In the genomic region with DNA sequence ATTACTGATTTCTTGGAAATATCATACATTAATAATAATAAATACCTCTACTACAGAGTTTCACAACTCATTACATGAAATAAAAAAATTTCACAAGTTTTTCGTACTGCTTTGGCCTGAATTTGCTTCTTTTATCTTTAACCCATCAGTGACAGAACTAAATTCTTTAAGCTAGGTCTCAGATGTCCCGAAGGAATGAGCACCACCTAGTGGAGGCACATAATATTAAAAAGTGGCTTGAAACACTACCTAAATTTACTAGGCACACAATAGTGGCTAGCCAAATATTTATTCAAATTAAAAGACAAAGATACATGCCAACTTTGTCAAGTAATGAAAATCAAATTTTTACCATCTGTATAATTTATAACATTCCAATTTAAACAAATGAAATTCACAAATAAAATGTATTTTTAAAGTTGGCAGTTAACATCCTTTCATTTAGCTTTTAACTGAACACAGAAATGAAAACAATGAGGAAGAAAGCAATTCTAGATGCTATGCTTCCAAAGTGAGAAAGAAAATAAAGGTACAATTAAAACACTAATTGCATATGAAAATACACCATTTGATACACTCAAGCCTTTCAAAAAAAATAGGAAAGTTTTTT, we compare ENCODE assay signal across 8 cellular contexts.
DNase-seq lines count a peak whose midpoint lies in the region; ATAC-seq and TF ChIP-seq lines count a peak whose summit lies in the region.

No MANE protein-coding gene starts in this region.

- peak overlapping the region in 3 of 4 donors; percentile 18 to 73 (median 50) for H3K4me3 Mint-ChIP-seq in CD4-positive, CD25-positive, alpha-beta regulatory T cell

- peak; percentile 65 to 70 for ATAC-seq in CD4-positive, CD25-positive, alpha-beta regulatory T cell (ENCODE audit: low read depth in 2 of 2)
- ATAC-seq in HG03565 (IDR thresholded peaks at IDR 0.05; ENCODE audit: unreplicated experiment): peak; percentile 50
- ATAC-seq in HG03139 (IDR thresholded peaks at IDR 0.05; ENCODE audit: unreplicated experiment): no peak

- in situ Hi-C loops in GM13976 (cut with MboI; ENCODE audit: low sequenced_read_pairs, unreplicated experiment): no loop called here

- H3K36me3 ChIP-seq in CD4-positive, CD25-positive, alpha-beta regulatory T cell (ENCODE audit: control insufficient read depth, insufficient read depth, low read length): no peaks in the 10 kb centered on the region
- no peaks in the 10 kb centered on the region for H3K36me3 ChIP-seq in tibial nerve

- H3K4me3 ChIP-seq in CD4-positive, CD25-positive, alpha-beta regulatory T cell (ENCODE audit: low read depth, low read length): peak overlapping the region; percentile 84
- H3K4me3 ChIP-seq in tibial nerve: no peak overlapping the region

- H3K36me3 Mint-ChIP-seq in CD4-positive, CD25-positive, alpha-beta regulatory T cell: peaks cover 5% of the 10 kb centered on the region

- no peak for TF ChIP-seq POLR2A in tibial nerve (IDR thresholded peaks at IDR 0.05)

- no peaks in the 10 kb centered on the region for H3K27me3 ChIP-seq in CD4-positive, CD25-positive, alpha-beta regulatory T cell (ENCODE audit: control insufficient read depth, insufficient read depth, low read length)
- H3K27me3 ChIP-seq in tibial nerve: no peaks in the 10 kb centered on the region

- peaks cover 4% of the 10 kb centered on the region for H3K27me3 Mint-ChIP-seq in CD4-positive, CD25-positive, alpha-beta regulatory T cell

- H3K4me1 Mint-ChIP-seq in CD4-positive, CD25-positive, alpha-beta regulatory T cell: peaks cover 24 to 36% (median 28%) of the 10 kb centered on the region in 4 donors

- DNase-seq in CD4-positive, CD25-positive, alpha-beta regulatory T cell: peak; percentile 18 to 81 (median 53)
- peak; percentile 42 for DNase-seq in GM13976 (ENCODE audit: low spot score)
- peak; percentile 57 for DNase-seq in RPMI7951 (ENCODE audit: low read depth)
- peak; percentile 79 for DNase-seq in cerebellar cortex (ENCODE audit: low spot score)
- DNase-seq in left kidney (ENCODE audit: low read depth, low spot score): peak; percentile 77
- DNase-seq in tibial nerve (ENCODE audit: low spot score in 2 of 2): peak in 1 of 2 donors; percentile 67

- no peaks in the 10 kb centered on the region for H3K9me3 ChIP-seq in CD4-positive, CD25-positive, alpha-beta regulatory T cell (ENCODE audit: control insufficient read depth in 2 of 2, low read length in 2 of 2)
- no peaks in the 10 kb centered on the region for H3K9me3 ChIP-seq in tibial nerve

- H3K27ac Mint-ChIP-seq in CD4-positive, CD25-positive, alpha-beta regulatory T cell: peak overlapping the region in 1 of 3 donors; percentile 92

- peaks cover 20% of the 10 kb centered on the region for H3K4me1 ChIP-seq in CD4-positive, CD25-positive, alpha-beta regulatory T cell (ENCODE audit: control insufficient read depth, insufficient read depth, low read length, poor library complexity, severe bottlenecking)
- peaks cover 0 to 14% (median 11%) of the 10 kb centered on the region in 4 donors for H3K4me1 ChIP-seq in tibial nerve

- no peak for TF ChIP-seq EP300 in tibial nerve (IDR thresholded peaks at IDR 0.05)

- H3K27ac ChIP-seq in CD4-positive, CD25-positive, alpha-beta regulatory T cell (ENCODE audit: insufficient read depth, low read length, poor library complexity, severe bottlenecking): no peak overlapping the region
- no peak overlapping the region for H3K27ac ChIP-seq in tibial nerve

- 2 to 3% methylated on average over 2 of the region's 2 CpGs for WGBS in tibial nerve, 2 donors

- TF ChIP-seq CTCF in GM13976 (IDR thresholded peaks at IDR 0.05; ENCODE audit: borderline replicate concordance, control extremely low read depth, extremely low read depth, insufficient read depth, missing control alignments) (peak; percentile 53), tibial nerve (IDR thresholded peaks at IDR 0.05) (peak; percentile 58 to 76 (median 69))

- H3K9me3 Mint-ChIP-seq in CD4-positive, CD25-positive, alpha-beta regulatory T cell: peaks cover 0 to 2% (median 0%) of the 10 kb centered on the region in 7 donors
